1 cellular context compared by ENCODE assay signal in the genomic region with DNA sequence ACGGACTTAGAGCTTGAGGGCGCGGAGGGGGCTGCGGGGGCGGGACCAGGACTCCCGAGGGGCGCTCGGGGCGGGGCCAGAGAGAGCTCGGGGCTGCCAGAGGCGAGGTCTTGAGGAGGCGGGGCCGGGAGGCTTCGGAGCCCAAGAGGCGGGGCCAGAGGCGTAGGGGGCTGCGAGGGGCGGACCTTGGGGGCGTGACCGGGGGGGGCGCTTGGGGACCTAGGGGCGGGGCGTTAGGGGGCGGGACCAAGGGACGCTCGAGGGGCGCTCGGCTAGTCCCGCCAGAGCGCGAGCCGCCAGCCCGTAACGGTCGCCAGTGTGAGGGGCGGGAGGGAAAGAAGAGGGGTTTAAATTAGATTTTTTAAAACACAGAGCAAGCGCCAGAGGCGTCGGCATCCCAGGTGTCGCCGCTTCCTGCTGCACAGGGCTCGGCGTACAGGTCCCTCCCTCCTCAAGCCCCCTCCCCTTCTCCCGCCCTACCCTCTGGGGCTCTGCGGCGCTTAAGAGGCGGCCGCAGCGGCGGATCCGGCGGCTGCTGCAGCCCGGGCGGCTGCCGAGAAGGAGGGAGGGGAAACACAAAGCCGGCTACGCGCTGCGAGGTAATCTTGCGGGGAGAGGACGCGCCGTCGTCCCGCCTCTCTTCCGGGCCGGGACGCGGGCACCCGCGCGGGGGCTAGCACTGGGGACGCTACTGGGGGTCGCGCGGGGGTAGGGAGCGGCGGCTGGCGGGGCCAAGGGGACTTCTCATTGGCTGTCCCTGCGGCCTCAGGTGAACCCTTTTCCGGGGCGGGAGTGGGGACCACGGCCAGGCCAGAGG.
TF ChIP-seq lines count a peak whose summit lies in the region.

A gene with protein sequence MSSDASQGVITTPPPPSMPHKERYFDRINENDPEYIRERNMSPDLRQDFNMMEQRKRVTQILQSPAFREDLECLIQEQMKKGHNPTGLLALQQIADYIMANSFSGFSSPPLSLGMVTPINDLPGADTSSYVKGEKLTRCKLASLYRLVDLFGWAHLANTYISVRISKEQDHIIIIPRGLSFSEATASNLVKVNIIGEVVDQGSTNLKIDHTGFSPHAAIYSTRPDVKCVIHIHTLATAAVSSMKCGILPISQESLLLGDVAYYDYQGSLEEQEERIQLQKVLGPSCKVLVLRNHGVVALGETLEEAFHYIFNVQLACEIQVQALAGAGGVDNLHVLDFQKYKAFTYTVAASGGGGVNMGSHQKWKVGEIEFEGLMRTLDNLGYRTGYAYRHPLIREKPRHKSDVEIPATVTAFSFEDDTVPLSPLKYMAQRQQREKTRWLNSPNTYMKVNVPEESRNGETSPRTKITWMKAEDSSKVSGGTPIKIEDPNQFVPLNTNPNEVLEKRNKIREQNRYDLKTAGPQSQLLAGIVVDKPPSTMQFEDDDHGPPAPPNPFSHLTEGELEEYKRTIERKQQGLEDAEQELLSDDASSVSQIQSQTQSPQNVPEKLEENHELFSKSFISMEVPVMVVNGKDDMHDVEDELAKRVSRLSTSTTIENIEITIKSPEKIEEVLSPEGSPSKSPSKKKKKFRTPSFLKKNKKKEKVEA (plus strand): TSS at position 284 of the 817 bp plus-strand sequence. CDS start 92,670 bp downstream, outside the sequence.

TF ChIP-seq in HepG2, 621 proteins besides CTCF, POLR2A, EP300 and RAD21 (continued from another document and continues in another):
- TF ChIP-seq HNF4A (CRISPR knock-in tag; IDR thresholded peaks at IDR 0.05) (no peak), STAT5B (CRISPR knock-in tag; IDR thresholded peaks at IDR 0.05) (0 out of 2 replicates have a peak, but pooled peaks have one; percentile 9), MTA1 (CRISPR knock-in tag; IDR thresholded peaks at IDR 0.05; ENCODE audit: borderline replicate concordance) (peak; percentile 38; the same call in 1 of the 2 replicates), ZFP1 (CRISPR knock-in tag; IDR thresholded peaks at IDR 0.05) (no peak), ZNF605 (CRISPR knock-in tag; IDR thresholded peaks at IDR 0.05) (no peak), ZNF703 (CRISPR knock-in tag; IDR thresholded peaks at IDR 0.05; ENCODE audit: borderline replicate concordance) (no peak), ZNF24 (IDR thresholded peaks at IDR 0.05) (no peak), ZNF569 (CRISPR knock-in tag; IDR thresholded peaks at IDR 0.05; ENCODE audit: borderline replicate concordance) (no peak), MTF2 (CRISPR knock-in tag; IDR thresholded peaks at IDR 0.05; ENCODE audit: borderline replicate concordance) (no peak; the same call in 1 of the 2 replicates), ZNF234 (CRISPR knock-in tag; conservative IDR thresholded peaks at IDR 0.05) (no peak), SNRNP70 (IDR thresholded peaks at IDR 0.05; ENCODE audit: low read depth, low read length) (no peak), KAT7 (CRISPR knock-in tag; IDR thresholded peaks at IDR 0.05; ENCODE audit: borderline replicate concordance) (no peak), TARDBP (CRISPR knock-in tag; IDR thresholded peaks at IDR 0.05) (no peak; the same call in 1 of the 2 replicates), HNRNPUL1 (IDR thresholded peaks at IDR 0.05; ENCODE audit: low read depth, low read length) (no peak), AGO2 (optimal IDR thresholded peaks at IDR 0.05; ENCODE audit: low read depth, low read length) (peak; percentile 66), NPAS2 (CRISPR knock-in tag; IDR thresholded peaks at IDR 0.05; ENCODE audit: borderline replicate concordance) (no peak), ZSCAN25 (CRISPR knock-in tag; IDR thresholded peaks at IDR 0.05) (no peak), ZNF737 (CRISPR knock-in tag; IDR thresholded peaks at IDR 0.05; ENCODE audit: borderline replicate concordance) (no peak), RBM39 (IDR thresholded peaks at IDR 0.05; ENCODE audit: low read depth, low read length, poor library complexity, severe bottlenecking) (no peak), ATRX (CRISPR knock-in tag; IDR thresholded peaks at IDR 0.05; ENCODE audit: borderline replicate concordance) (no peak), ZNF570 (CRISPR knock-in tag; IDR thresholded peaks at IDR 0.05; ENCODE audit: borderline replicate concordance) (no peak), DMAP1 (CRISPR knock-in tag; IDR thresholded peaks at IDR 0.05) (peak; percentile 44; the same call in 1 of the 2 replicates), ZKSCAN1 (IDR thresholded peaks at IDR 0.05; ENCODE audit: low read length) (no peak), NFKBIZ (CRISPR knock-in tag; IDR thresholded peaks at IDR 0.05) (no peak), SCMH1 (CRISPR knock-in tag; IDR thresholded peaks at IDR 0.05; ENCODE audit: borderline replicate concordance) (no peak), CENPT (CRISPR knock-in tag; IDR thresholded peaks at IDR 0.05; ENCODE audit: low read depth) (no peak), ESRRA (CRISPR knock-in tag; IDR thresholded peaks at IDR 0.05; ENCODE audit: low read depth) (no peak), ZEB1 (IDR thresholded peaks at IDR 0.05; ENCODE audit: insufficient replicate concordance, low read depth) (peak; percentile 22), CREM (IDR thresholded peaks at IDR 0.05) (no peak), CREM (CRISPR knock-in tag; IDR thresholded peaks at IDR 0.05) (no peak), NR2F6 (IDR thresholded peaks at IDR 0.05) (no peak), NR2F6 (CRISPR knock-in tag; IDR thresholded peaks at IDR 0.05) (no peak), ZFP36 (IDR thresholded peaks at IDR 0.05; ENCODE audit: borderline replicate concordance, low read depth, low read length, partially characterized antibody) (no peak), MAFK (conservative IDR thresholded peaks at IDR 0.05 in 1 of 2, IDR thresholded peaks at IDR 0.05 in 1 of 2; ENCODE audit: low read length in 2 of 2) (no peak)
- TF ChIP-seq, protein P1, sequence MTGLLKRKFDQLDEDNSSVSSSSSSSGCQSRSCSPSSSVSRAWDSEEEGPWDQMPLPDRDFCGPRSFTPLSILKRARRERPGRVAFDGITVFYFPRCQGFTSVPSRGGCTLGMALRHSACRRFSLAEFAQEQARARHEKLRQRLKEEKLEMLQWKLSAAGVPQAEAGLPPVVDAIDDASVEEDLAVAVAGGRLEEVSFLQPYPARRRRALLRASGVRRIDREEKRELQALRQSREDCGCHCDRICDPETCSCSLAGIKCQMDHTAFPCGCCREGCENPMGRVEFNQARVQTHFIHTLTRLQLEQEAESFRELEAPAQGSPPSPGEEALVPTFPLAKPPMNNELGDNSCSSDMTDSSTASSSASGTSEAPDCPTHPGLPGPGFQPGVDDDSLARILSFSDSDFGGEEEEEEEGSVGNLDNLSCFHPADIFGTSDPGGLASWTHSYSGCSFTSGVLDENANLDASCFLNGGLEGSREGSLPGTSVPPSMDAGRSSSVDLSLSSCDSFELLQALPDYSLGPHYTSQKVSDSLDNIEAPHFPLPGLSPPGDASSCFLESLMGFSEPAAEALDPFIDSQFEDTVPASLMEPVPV (CRISPR knock-in tag; IDR thresholded peaks at IDR 0.05), result peak; percentile 58
- TF ChIP-seq, protein P2, sequence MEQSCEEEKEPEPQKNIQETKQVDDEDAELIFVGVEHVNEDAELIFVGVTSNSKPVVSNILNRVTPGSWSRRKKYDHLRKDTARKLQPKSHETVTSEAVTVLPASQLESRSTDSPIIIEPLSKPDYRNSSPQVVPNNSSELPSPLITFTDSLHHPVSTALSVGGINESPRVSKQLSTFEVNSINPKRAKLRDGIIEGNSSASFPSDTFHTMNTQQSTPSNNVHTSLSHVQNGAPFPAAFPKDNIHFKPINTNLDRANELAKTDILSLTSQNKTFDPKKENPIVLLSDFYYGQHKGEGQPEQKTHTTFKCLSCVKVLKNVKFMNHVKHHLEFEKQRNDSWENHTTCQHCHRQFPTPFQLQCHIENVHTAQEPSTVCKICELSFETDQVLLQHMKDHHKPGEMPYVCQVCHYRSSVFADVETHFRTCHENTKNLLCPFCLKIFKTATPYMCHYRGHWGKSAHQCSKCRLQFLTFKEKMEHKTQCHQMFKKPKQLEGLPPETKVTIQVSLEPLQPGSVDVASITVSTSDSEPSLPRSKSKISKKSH (CRISPR knock-in tag; IDR thresholded peaks at IDR 0.05; ENCODE audit: borderline replicate concordance), result no peak
- TF ChIP-seq, protein P3, sequence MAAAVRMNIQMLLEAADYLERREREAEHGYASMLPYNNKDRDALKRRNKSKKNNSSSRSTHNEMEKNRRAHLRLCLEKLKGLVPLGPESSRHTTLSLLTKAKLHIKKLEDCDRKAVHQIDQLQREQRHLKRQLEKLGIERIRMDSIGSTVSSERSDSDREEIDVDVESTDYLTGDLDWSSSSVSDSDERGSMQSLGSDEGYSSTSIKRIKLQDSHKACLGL (CRISPR knock-in tag; IDR thresholded peaks at IDR 0.05), result peak; percentile 32; the same call in 1 of the 2 replicates
- TF ChIP-seq, protein P4, sequence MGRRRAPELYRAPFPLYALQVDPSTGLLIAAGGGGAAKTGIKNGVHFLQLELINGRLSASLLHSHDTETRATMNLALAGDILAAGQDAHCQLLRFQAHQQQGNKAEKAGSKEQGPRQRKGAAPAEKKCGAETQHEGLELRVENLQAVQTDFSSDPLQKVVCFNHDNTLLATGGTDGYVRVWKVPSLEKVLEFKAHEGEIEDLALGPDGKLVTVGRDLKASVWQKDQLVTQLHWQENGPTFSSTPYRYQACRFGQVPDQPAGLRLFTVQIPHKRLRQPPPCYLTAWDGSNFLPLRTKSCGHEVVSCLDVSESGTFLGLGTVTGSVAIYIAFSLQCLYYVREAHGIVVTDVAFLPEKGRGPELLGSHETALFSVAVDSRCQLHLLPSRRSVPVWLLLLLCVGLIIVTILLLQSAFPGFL (CRISPR knock-in tag; IDR thresholded peaks at IDR 0.05), result no peak
- TF ChIP-seq, protein P5, sequence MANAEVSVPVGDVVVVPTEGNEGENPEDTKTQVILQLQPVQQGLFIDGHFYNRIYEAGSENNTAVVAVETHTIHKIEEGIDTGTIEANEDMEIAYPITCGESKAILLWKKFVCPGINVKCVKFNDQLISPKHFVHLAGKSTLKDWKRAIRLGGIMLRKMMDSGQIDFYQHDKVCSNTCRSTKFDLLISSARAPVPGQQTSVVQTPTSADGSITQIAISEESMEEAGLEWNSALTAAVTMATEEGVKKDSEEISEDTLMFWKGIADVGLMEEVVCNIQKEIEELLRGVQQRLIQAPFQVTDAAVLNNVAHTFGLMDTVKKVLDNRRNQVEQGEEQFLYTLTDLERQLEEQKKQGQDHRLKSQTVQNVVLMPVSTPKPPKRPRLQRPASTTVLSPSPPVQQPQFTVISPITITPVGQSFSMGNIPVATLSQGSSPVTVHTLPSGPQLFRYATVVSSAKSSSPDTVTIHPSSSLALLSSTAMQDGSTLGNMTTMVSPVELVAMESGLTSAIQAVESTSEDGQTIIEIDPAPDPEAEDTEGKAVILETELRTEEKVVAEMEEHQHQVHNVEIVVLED (CRISPR knock-in tag; IDR thresholded peaks at IDR 0.05; ENCODE audit: borderline replicate concordance), result no peak
- TF ChIP-seq, protein P6, sequence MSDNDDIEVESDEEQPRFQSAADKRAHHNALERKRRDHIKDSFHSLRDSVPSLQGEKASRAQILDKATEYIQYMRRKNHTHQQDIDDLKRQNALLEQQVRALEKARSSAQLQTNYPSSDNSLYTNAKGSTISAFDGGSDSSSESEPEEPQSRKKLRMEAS (IDR thresholded peaks at IDR 0.05), result no peak; the same call in 1 of the 2 replicates
- TF ChIP-seq, protein P7, sequence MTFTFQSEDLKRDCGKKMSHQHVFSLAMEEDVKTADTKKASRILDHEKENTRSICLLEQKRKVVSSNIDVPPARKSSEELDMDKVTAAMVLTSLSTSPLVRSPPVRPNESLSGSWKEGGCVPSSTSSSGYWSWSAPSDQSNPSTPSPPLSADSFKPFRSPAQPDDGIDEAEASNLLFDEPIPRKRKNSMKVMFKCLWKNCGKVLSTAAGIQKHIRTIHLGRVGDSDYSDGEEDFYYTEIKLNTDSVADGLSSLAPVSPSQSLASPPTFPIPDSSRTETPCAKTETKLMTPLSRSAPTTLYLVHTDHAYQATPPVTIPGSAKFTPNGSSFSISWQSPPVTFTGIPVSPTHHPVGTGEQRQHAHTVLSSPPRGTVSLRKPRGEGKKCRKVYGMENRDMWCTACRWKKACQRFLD (CRISPR knock-in tag; IDR thresholded peaks at IDR 0.05; ENCODE audit: borderline replicate concordance), result no peak
- TF ChIP-seq, protein P8, sequence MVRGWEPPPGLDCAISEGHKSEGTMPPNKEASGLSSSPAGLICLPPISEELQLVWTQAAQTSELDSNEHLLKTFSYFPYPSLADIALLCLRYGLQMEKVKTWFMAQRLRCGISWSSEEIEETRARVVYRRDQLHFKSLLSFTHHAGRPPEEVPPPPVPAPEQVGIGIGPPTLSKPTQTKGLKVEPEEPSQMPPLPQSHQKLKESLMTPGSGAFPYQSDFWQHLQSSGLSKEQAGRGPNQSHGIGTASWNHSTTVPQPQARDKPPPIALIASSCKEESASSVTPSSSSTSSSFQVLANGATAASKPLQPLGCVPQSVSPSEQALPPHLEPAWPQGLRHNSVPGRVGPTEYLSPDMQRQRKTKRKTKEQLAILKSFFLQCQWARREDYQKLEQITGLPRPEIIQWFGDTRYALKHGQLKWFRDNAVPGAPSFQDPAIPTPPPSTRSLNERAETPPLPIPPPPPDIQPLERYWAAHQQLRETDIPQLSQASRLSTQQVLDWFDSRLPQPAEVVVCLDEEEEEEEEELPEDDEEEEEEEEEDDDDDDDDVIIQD (CRISPR knock-in tag; IDR thresholded peaks at IDR 0.05; ENCODE audit: low read depth), result no peak
- TF ChIP-seq, protein P9, sequence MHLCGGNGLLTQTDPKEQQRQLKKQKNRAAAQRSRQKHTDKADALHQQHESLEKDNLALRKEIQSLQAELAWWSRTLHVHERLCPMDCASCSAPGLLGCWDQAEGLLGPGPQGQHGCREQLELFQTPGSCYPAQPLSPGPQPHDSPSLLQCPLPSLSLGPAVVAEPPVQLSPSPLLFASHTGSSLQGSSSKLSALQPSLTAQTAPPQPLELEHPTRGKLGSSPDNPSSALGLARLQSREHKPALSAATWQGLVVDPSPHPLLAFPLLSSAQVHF (CRISPR knock-in tag; IDR thresholded peaks at IDR 0.05), result peak; percentile 47; the same call in 1 of the 2 replicates
- TF ChIP-seq, protein P10, sequence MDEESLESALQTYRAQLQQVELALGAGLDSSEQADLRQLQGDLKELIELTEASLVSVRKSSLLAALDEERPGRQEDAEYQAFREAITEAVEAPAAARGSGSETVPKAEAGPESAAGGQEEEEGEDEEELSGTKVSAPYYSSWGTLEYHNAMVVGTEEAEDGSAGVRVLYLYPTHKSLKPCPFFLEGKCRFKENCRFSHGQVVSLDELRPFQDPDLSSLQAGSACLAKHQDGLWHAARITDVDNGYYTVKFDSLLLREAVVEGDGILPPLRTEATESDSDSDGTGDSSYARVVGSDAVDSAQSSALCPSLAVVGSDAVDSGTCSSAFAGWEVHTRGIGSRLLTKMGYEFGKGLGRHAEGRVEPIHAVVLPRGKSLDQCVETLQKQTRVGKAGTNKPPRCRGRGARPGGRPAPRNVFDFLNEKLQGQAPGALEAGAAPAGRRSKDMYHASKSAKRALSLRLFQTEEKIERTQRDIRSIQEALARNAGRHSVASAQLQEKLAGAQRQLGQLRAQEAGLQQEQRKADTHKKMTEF (CRISPR knock-in tag; IDR thresholded peaks at IDR 0.05), result no peak
- TF ChIP-seq, protein P11, sequence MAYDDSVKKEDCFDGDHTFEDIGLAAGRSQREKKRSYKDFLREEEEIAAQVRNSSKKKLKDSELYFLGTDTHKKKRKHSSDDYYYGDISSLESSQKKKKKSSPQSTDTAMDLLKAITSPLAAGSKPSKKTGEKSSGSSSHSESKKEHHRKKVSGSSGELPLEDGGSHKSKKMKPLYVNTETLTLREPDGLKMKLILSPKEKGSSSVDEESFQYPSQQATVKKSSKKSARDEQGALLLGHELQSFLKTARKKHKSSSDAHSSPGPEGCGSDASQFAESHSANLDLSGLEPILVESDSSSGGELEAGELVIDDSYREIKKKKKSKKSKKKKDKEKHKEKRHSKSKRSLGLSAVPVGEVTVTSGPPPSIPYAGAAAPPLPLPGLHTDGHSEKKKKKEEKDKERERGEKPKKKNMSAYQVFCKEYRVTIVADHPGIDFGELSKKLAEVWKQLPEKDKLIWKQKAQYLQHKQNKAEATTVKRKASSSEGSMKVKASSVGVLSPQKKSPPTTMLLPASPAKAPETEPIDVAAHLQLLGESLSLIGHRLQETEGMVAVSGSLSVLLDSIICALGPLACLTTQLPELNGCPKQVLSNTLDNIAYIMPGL (CRISPR knock-in tag; IDR thresholded peaks at IDR 0.05; ENCODE audit: borderline replicate concordance in 1 of 2, low read depth in 1 of 2), result no peak
